1 cellular context compared by ENCODE assay signal in genomic region chr10:62073429-62073828, GRCh38.
TF ChIP-seq lines count a peak whose summit lies in the region.

No MANE protein-coding gene starts in this region.

TF ChIP-seq in GM12878, 131 proteins besides CTCF, POLR2A, EP300 and RAD21 (continued from another document):
- peak; percentile 42 for TF ChIP-seq BCL3 (IDR thresholded peaks at IDR 0.05; ENCODE audit: borderline replicate concordance, insufficient read depth, low read depth, low read length, poor library complexity, severe bottlenecking)
- TF ChIP-seq CBX3 (IDR thresholded peaks at IDR 0.05; ENCODE audit: borderline replicate concordance, low read depth): no peak
